In genomic region chr6:56311086-56311485, GRCh38 we compare ENCODE assay signal across 19 cellular contexts.
DNase-seq lines count a peak whose midpoint lies in the region; ATAC-seq, FAIRE-seq and TF ChIP-seq lines count a peak whose summit lies in the region.
"Had no signal": no experiment of that assay in that cellular context is flagged by ENCODE, and none has a peak within 500 bp of the region (broad histone marks: within the 10 kb centered on the region; RNA-seq: fewer than 3 reads in every experiment).

No MANE protein-coding gene starts in this region.

- H3K9ac ChIP-seq in endothelial cell of umbilical vein (replicated peaks; ENCODE audit: extremely low read depth, insufficient read depth, low read length), result no peak overlapping the region

- TF ChIP-seq CTCF in heart right ventricle (IDR thresholded peaks at IDR 0.05) (no peak), left ventricle myocardium inferior (IDR thresholded peaks at IDR 0.05; ENCODE audit: borderline replicate concordance) (no peak), endothelial cell of umbilical vein (IDR thresholded peaks at IDR 0.05; ENCODE audit: extremely low read depth in 1 of 2, insufficient read depth in 1 of 2, low read depth in 1 of 2, low read length in 2 of 2) (no peak), progenitor cell of endocrine pancreas (IDR thresholded peaks at IDR 0.05; ENCODE audit: unreplicated experiment) (no peak)

- H3K9me3 Mint-ChIP-seq in progenitor cell of endocrine pancreas (ENCODE audit: low read depth), result peaks cover 7% of the 10 kb centered on the region

- H3K27ac ChIP-seq in heart right ventricle (peak overlapping the region in 2 of 10 donors; percentile 6 to 19), left ventricle myocardium inferior (replicated peaks) (no peak overlapping the region), endothelial cell of umbilical vein (ENCODE audit: insufficient read depth, low read depth, low read length) (no peak overlapping the region), aorta (ENCODE audit: low read depth in 1 of 2, low read length in 2 of 2) (no peak overlapping the region)

- no peaks in the 10 kb centered on the region for H3K79me2 ChIP-seq in endothelial cell of umbilical vein (ENCODE audit: control insufficient read depth, insufficient read depth, low read length)

- no peak for FAIRE-seq in endothelial cell of umbilical vein (lab: Jason Lieb, UNC)
- FAIRE-seq: GM12892 had no signal

- no peak overlapping the region for H3K4me3 ChIP-seq in heart right ventricle
- no peak overlapping the region for H3K4me3 ChIP-seq in left ventricle myocardium inferior
- H3K4me3 ChIP-seq in endothelial cell of umbilical vein (replicated peaks in 1 of 3; ENCODE audit: insufficient read depth in 1 of 3, low read depth in 1 of 3, low read length in 3 of 3), result no peak overlapping the region
- H3K4me3 ChIP-seq in aorta (ENCODE audit: low read length in 2 of 2), result no peak overlapping the region

- ATAC-seq in heart right ventricle, result peak in 6 of 8 donors; percentile 48 to 82 (median 70)
- peak; percentile 41 for ATAC-seq in left colon
- peak; percentile 71 for ATAC-seq in aorta (ENCODE audit: low FRiP score)

- no peak overlapping the region for H3K27ac Mint-ChIP-seq in progenitor cell of endocrine pancreas
- H3K27ac Mint-ChIP-seq: CD4-positive, alpha-beta memory T cell had no signal

- H3K9me3 ChIP-seq in heart right ventricle (no peaks in the 10 kb centered on the region), left ventricle myocardium inferior (replicated peaks) (no peaks in the 10 kb centered on the region), endothelial cell of umbilical vein (replicated peaks; ENCODE audit: control insufficient read depth, insufficient read depth, low read length) (no peaks in the 10 kb centered on the region), aorta (ENCODE audit: control insufficient read depth, low read length) (no peaks in the 10 kb centered on the region)
- H3K9me3 ChIP-seq: BE2C had no signal

- 32 to 56% methylated on average over 2 of the region's 2 CpGs for WGBS in heart right ventricle, 2 donors
- WGBS in aorta, 2 donors, result 53 to 68% methylated on average over 2 of the region's 2 CpGs

- H3K4me2 ChIP-seq in endothelial cell of umbilical vein (ENCODE audit: insufficient read depth, low read length), result no peak overlapping the region

- no peaks in the 10 kb centered on the region for H4K20me1 ChIP-seq in endothelial cell of umbilical vein (replicated peaks; ENCODE audit: control insufficient read depth, extremely low read depth, insufficient read depth, low read length)

- peaks cover 7% of the 10 kb centered on the region for H3K27me3 Mint-ChIP-seq in progenitor cell of endocrine pancreas
- H3K27me3 Mint-ChIP-seq: CD4-positive, alpha-beta memory T cell had no signal

- CTCF ChIA-PET in endothelial cell of umbilical vein (lab: Charles Lee), result interaction anchor here (1.3 to 1.8 kb wide), 2 partner anchors 48 to 282 kb away, joined by 3 to 4 read pairs; no protein-coding TSS in a partner anchor

- TF ChIP-seq POLR2A in endothelial cell of umbilical vein (IDR thresholded peaks at IDR 0.05; ENCODE audit: low read depth, low read length), result no peak

- no peak for DNase-seq in heart right ventricle
- DNase-seq in left ventricle myocardium inferior, result no peak
- peak; percentile 31 for DNase-seq in endothelial cell of umbilical vein (ENCODE audit: low read depth, low spot score)
- DNase-seq in left colon, result no peak
- no peak for DNase-seq in aorta
- no peak for DNase-seq in progenitor cell of endocrine pancreas (ENCODE audit: low spot score, unreplicated experiment)
- no peak for DNase-seq in ecto neural progenitor cell (ENCODE audit: low spot score)
- DNase-seq in NCI-H345 (lab: John Stamatoyannopoulos, UW), result no peak
- DNase-seq: BE2C; CD4-positive, alpha-beta memory T cell; DND-41; GDM1; H7; Karpas-422; MM.1S; NCI-H1105 treated with DMSO at 0.1 percent for 48 hours; NCI-H187 treated with DMSO at 0.1 percent for 48 hours; NCI-H2171 treated with DMSO at 0.1 percent for 48 hours had no signal

- H3K4me1 ChIP-seq in heart right ventricle, result peaks cover 0 to 6% (median 0%) of the 10 kb centered on the region in 9 donors
- H3K4me1 ChIP-seq in left ventricle myocardium inferior, result no peaks in the 10 kb centered on the region
- H3K4me1 ChIP-seq in endothelial cell of umbilical vein (ENCODE audit: control insufficient read depth, extremely low read depth, insufficient read depth, low read length), result no peaks in the 10 kb centered on the region
- H3K4me1 ChIP-seq in aorta (ENCODE audit: control insufficient read depth in 1 of 2, insufficient read depth in 2 of 2, low read length in 2 of 2), result no peaks in the 10 kb centered on the region
- H3K4me1 ChIP-seq: BE2C had no signal

- intact Hi-C loops in heart right ventricle (cut with DNase I), result no loop called here
- intact Hi-C loops in left ventricle myocardium inferior (cut with micrococcal nuclease), result no loop called here
- intact Hi-C loops in endothelial cell of umbilical vein (cut with micrococcal nuclease), result no loop called here
- intact Hi-C loops in left colon (cut with DNase I, micrococcal nuclease), result no loop called here
- intact Hi-C loops in aorta (cut with DNase I), result no loop called here

- BruUV-seq in endothelial cell of umbilical vein (replicated peaks; lab: Mats Ljungman, UMichigan), result no TSS peak

- H3K9me1 ChIP-seq in endothelial cell of umbilical vein (replicated peaks; ENCODE audit: control insufficient read depth, extremely low read depth, insufficient read depth, low read length), result no peaks in the 10 kb centered on the region

- H3K27me3 ChIP-seq in heart right ventricle (no peaks in the 10 kb centered on the region), left ventricle myocardium inferior (ENCODE audit: low read depth) (no peaks in the 10 kb centered on the region), endothelial cell of umbilical vein (ENCODE audit: control insufficient read depth in 2 of 2, insufficient read depth in 2 of 2, low read length in 2 of 2) (no peaks in the 10 kb centered on the region), aorta (ENCODE audit: control insufficient read depth in 1 of 2, insufficient read depth in 2 of 2, low read length in 1 of 2) (no peaks in the 10 kb centered on the region)
- H3K27me3 ChIP-seq: BE2C had no signal

- dilution Hi-C loops in endothelial cell of umbilical vein (cut with MboI; ENCODE audit: extremely low pct_ligation_motif_present, low sequenced_read_pairs), result no loop called here

- H3K36me3 Mint-ChIP-seq in progenitor cell of endocrine pancreas (ENCODE audit: insufficient read depth), result no peaks in the 10 kb centered on the region
- H3K36me3 Mint-ChIP-seq: CD4-positive, alpha-beta memory T cell had no signal

- H3K4me1 Mint-ChIP-seq in progenitor cell of endocrine pancreas (ENCODE audit: low read depth), result peaks cover 3% of the 10 kb centered on the region
- H3K4me1 Mint-ChIP-seq: CD4-positive, alpha-beta memory T cell had no signal

- peak overlapping the region; percentile 20 for H2AFZ ChIP-seq in endothelial cell of umbilical vein (ENCODE audit: low read depth, low read length)

- H3K4me3 Mint-ChIP-seq in progenitor cell of endocrine pancreas (ENCODE audit: low read depth), result no peak overlapping the region
- H3K4me3 Mint-ChIP-seq: CD4-positive, alpha-beta memory T cell had no signal

- H3K36me3 ChIP-seq in heart right ventricle, result no peaks in the 10 kb centered on the region
- H3K36me3 ChIP-seq in left ventricle myocardium inferior, result no peaks in the 10 kb centered on the region
- H3K36me3 ChIP-seq in endothelial cell of umbilical vein (ENCODE audit: control insufficient read depth in 2 of 2, extremely low read depth in 1 of 2, insufficient read depth in 2 of 2, low read length in 2 of 2), result no peaks in the 10 kb centered on the region
- H3K36me3 ChIP-seq in aorta (ENCODE audit: control insufficient read depth in 1 of 2, insufficient read depth in 2 of 2, low read length in 1 of 2), result no peaks in the 10 kb centered on the region
- H3K36me3 ChIP-seq: BE2C had no signal

- POLR2A ChIA-PET in endothelial cell of umbilical vein (lab: Charles Lee), result no interaction called here

TF ChIP-seq in endothelial cell of umbilical vein, 7 proteins besides CTCF, POLR2A, EP300 and RAD21:
- TF ChIP-seq JUN (IDR thresholded peaks at IDR 0.05; ENCODE audit: borderline replicate concordance, insufficient read depth, insufficient read length, low read depth), result no peak
- TF ChIP-seq POLR2AphosphoS5 (IDR thresholded peaks at IDR 0.05; ENCODE audit: insufficient read depth, low read depth, low read length), result no peak
- TF ChIP-seq GATA2 (IDR thresholded peaks at IDR 0.05; ENCODE audit: insufficient read depth, insufficient read length, low read depth, low read length), result no peak
- TF ChIP-seq MAX (IDR thresholded peaks at IDR 0.05; ENCODE audit: insufficient read depth, insufficient read length), result no peak
- TF ChIP-seq FOS (IDR thresholded peaks at IDR 0.05; ENCODE audit: borderline replicate concordance, insufficient read depth, low read length), result no peak
- no peak for TF ChIP-seq EZH2 (IDR thresholded peaks at IDR 0.05; ENCODE audit: borderline replicate concordance, low read depth, low read length, severe bottlenecking)
- TF ChIP-seq MYC (IDR thresholded peaks at IDR 0.05; ENCODE audit: low read depth, low read length), result no peak
